26 cellular contexts compared by ENCODE assay signal in genomic region chr18:5601188-5601624, GRCh38. TPM values are rescaled to one million over a fixed set of nuclear protein-coding genes. Genes with fewer than 3 reads are reported as not detected.
A peak's percentile ranks its signal among the peaks of the same experiment; 100 is the strongest.
DNase-seq lines count a peak whose midpoint lies in the region; ATAC-seq, FAIRE-seq and TF ChIP-seq lines count a peak whose summit lies in the region.
"Had no signal": no experiment of that assay in that cellular context is flagged by ENCODE, and none has a peak within 500 bp of the region (broad histone marks: within the 10 kb centered on the region; RNA-seq: fewer than 3 reads in every experiment).

No MANE protein-coding gene starts in this region.

- no peak overlapping the region for H3K27ac Mint-ChIP-seq in activated T-helper 1 cell treated with anti-CD3 and anti-CD28 coated beads, Interleukin-12 subunit alpha, Interleukin-12 subunit beta, Interleukin-2, Interleukin-4 antibody, amounts not matched to agents 30 ng/mL and 10 ng/mL and 1 ng/mL, durations not matched to agents 14 hours and 24 hours and 36 hours
- H3K27ac Mint-ChIP-seq in activated CD8-positive, alpha-beta T cell treated with anti-CD3 and anti-CD28 coated beads for 36 hours = no peak overlapping the region
- H3K27ac Mint-ChIP-seq: activated B cell treated with CpG ODN at 0.5 μM for 24 hours; activated naive CD4-positive, alpha-beta T cell treated with anti-CD3 and anti-CD28 coated beads, Interleukin-2, amount 10 ng/mL, durations not matched to agents 7 days and 5 days; activated T-cell treated with anti-CD3 and anti-CD28 coated beads, Interleukin-2, amount 50 U/mL, for 72 hours; CD4-positive, alpha-beta memory T cell; natural killer cell treated with Interleukin-12 subunit alpha and Interleukin-12 subunit beta and Interleukin-15 and Interleukin-18, amount 100 ng/mL, for 72 hours; stimulated activated memory B cell treated with anti-CD40 and anti-IgM and Interleukin-4, amounts not matched to agents 10 μg/mL and 1 μg/mL and 100 μg/mL, for 72 hours had no signal

- H4K8ac ChIP-seq in H1 (ENCODE audit: extremely low read depth, insufficient read depth, low read length) (no peak overlapping the region), trophoblast cell (ENCODE audit: low read depth, low read length) (no peak overlapping the region)

- H3K14ac ChIP-seq in H1 (ENCODE audit: insufficient read length) (no peak overlapping the region), trophoblast cell (ENCODE audit: low read length) (no peak overlapping the region)

- H3K4ac ChIP-seq in H1 (replicated peaks; ENCODE audit: insufficient read length, low read depth, low read length) (no peak overlapping the region), trophoblast cell (ENCODE audit: low read depth, low read length) (no peak overlapping the region)

- no peaks in the 10 kb centered on the region for H3K4me1 Mint-ChIP-seq in activated T-helper 1 cell treated with anti-CD3 and anti-CD28 coated beads, Interleukin-12 subunit alpha, Interleukin-12 subunit beta, Interleukin-2, Interleukin-4 antibody, amounts not matched to agents 30 ng/mL and 10 ng/mL and 1 ng/mL, durations not matched to agents 14 hours and 24 hours and 36 hours (ENCODE audit: low read depth)
- H3K4me1 Mint-ChIP-seq in activated CD8-positive, alpha-beta T cell treated with anti-CD3 and anti-CD28 coated beads for 36 hours (ENCODE audit: low read depth) = no peaks in the 10 kb centered on the region
- H3K4me1 Mint-ChIP-seq: activated B cell treated with CpG ODN at 0.5 μM for 24 hours; activated naive CD4-positive, alpha-beta T cell treated with anti-CD3 and anti-CD28 coated beads, Interleukin-2, amount 10 ng/mL, durations not matched to agents 7 days and 5 days; CD4-positive, alpha-beta memory T cell; stimulated activated memory B cell treated with anti-CD40 and anti-IgM and Interleukin-4, amounts not matched to agents 10 μg/mL and 1 μg/mL and 100 μg/mL, for 72 hours had no signal

- H2AK5ac ChIP-seq in H1 (ENCODE audit: low read depth, low read length) (no peak overlapping the region), trophoblast cell (ENCODE audit: low read length) (no peak overlapping the region)

- H2BK5ac ChIP-seq in H1 (ENCODE audit: low read depth, low read length) (no peak overlapping the region), trophoblast cell (ENCODE audit: low read depth, low read length, poor library complexity) (no peak overlapping the region)

- H3K27me3 Mint-ChIP-seq in activated T-helper 1 cell treated with anti-CD3 and anti-CD28 coated beads, Interleukin-12 subunit alpha, Interleukin-12 subunit beta, Interleukin-2, Interleukin-4 antibody, amounts not matched to agents 30 ng/mL and 10 ng/mL and 1 ng/mL, durations not matched to agents 14 hours and 24 hours and 36 hours (ENCODE audit: insufficient read depth) = no peaks in the 10 kb centered on the region
- H3K27me3 Mint-ChIP-seq in activated CD8-positive, alpha-beta T cell treated with anti-CD3 and anti-CD28 coated beads for 36 hours = peaks cover 8% of the 10 kb centered on the region
- H3K27me3 Mint-ChIP-seq: activated B cell treated with CpG ODN at 0.5 μM for 24 hours had no signal

- H3K23ac ChIP-seq in H1 (ENCODE audit: insufficient read length) = no peak overlapping the region
- H3K23ac ChIP-seq in trophoblast cell (ENCODE audit: low read length) = no peak overlapping the region

- H3K4me1 ChIP-seq in HEK293 (ENCODE audit: control insufficient read depth, insufficient read depth, low read length) = peaks cover 22% of the 10 kb centered on the region
- H3K4me1 ChIP-seq in H1 (replicated peaks in 1 of 4; ENCODE audit: control insufficient read depth in 3 of 4, insufficient read depth in 4 of 4, low read length in 3 of 4) = peaks cover 0 to 4% (median 1%) of the 10 kb centered on the region in 4 experiments; a peak in 4 of 7 replicates
- H3K4me1 ChIP-seq in left lung = no peaks in the 10 kb centered on the region
- peaks cover 11 to 13% of the 10 kb centered on the region in 2 experiments for H3K4me1 ChIP-seq in trophoblast cell (ENCODE audit: control insufficient read depth in 1 of 2, insufficient read depth in 2 of 2, low read length in 2 of 2)
- H3K4me1 ChIP-seq: left ventricle myocardium inferior, SJCRH30 had no signal

- no peak overlapping the region for H3K4me2 ChIP-seq in H1 (ENCODE audit: insufficient read depth in 1 of 2, low read depth in 2 of 2, low read length in 2 of 2)
- peak overlapping the region; percentile 45 for H3K4me2 ChIP-seq in trophoblast cell (ENCODE audit: low read length)

- peaks cover 0 to 1% of the 10 kb centered on the region in 2 experiments for H4K20me1 ChIP-seq in H1 (replicated peaks in 1 of 2; ENCODE audit: control insufficient read depth in 1 of 2, insufficient read depth in 2 of 2, low read length in 2 of 2)

- TF ChIP-seq CTCF in HEK293 (tag by site-specific recombination; IDR thresholded peaks at IDR 0.05) = no peak
- TF ChIP-seq CTCF in H1 (IDR thresholded peaks at IDR 0.05; ENCODE audit: control extremely low read depth in 1 of 3, insufficient read depth in 1 of 3, low read depth in 1 of 3, low read length in 3 of 3) = no peak
- TF ChIP-seq CTCF in left lung (IDR thresholded peaks at IDR 0.05) = no peak
- no peak for TF ChIP-seq CTCF in activated CD8-positive, alpha-beta T cell treated with anti-CD3 and anti-CD28 coated beads for 36 hours (IDR thresholded peaks at IDR 0.05)

- no peak for TF ChIP-seq POLR2A in H1 (IDR thresholded peaks at IDR 0.05; ENCODE audit: control extremely low read depth in 1 of 2, low read depth in 2 of 2, low read length in 2 of 2)

- H3K9me3 ChIP-seq in HEK293 (ENCODE audit: control insufficient read depth, insufficient read depth, low read depth, low read length) = no peaks in the 10 kb centered on the region
- H3K9me3 ChIP-seq in H1 (ENCODE audit: insufficient read depth in 2 of 2, low read depth in 1 of 2, low read length in 1 of 2) = no peaks in the 10 kb centered on the region
- H3K9me3 ChIP-seq in left lung = no peaks in the 10 kb centered on the region
- no peaks in the 10 kb centered on the region for H3K9me3 ChIP-seq in trophoblast cell (ENCODE audit: insufficient read depth, low read depth, low read length)
- H3K9me3 ChIP-seq: left ventricle myocardium inferior, ovary, SJCRH30 had no signal

- CTCF ChIA-PET in HEK293 (lab: Yijun Ruan, JAX) = interaction anchor here (0.6 to 1.6 kb wide), 12 partner anchors 22 to 921 kb away, joined by 3 to 6 read pairs (median 4); partner anchors contain the start of gene TMEM200C
- CTCF ChIA-PET in H1 (lab: Charles Lee; ENCODE audit: partially characterized antibody) = interaction anchor here (0.6 to 1.6 kb wide), 8 partner anchors 10 to 240 kb away, joined by 3 to 4 read pairs (median 3); no protein-coding TSS in a partner anchor
- CTCF ChIA-PET in activated CD8-positive, alpha-beta T cell treated with anti-CD3 and anti-CD28 coated beads for 36 hours (lab: Charles Lee) = interaction anchor here (0.7 kb wide), 1 partner anchor 100 kb away, joined by 3 read pairs; no protein-coding TSS in a partner anchor

- H3K4me3 Mint-ChIP-seq in activated T-helper 1 cell treated with anti-CD3 and anti-CD28 coated beads, Interleukin-12 subunit alpha, Interleukin-12 subunit beta, Interleukin-2, Interleukin-4 antibody, amounts not matched to agents 30 ng/mL and 10 ng/mL and 1 ng/mL, durations not matched to agents 14 hours and 24 hours and 36 hours = no peak overlapping the region
- H3K4me3 Mint-ChIP-seq in activated CD8-positive, alpha-beta T cell treated with anti-CD3 and anti-CD28 coated beads for 36 hours = no peak overlapping the region
- H3K4me3 Mint-ChIP-seq: activated B cell treated with CpG ODN at 0.5 μM for 24 hours; activated naive CD4-positive, alpha-beta T cell treated with anti-CD3 and anti-CD28 coated beads, Interleukin-2, amount 10 ng/mL, durations not matched to agents 7 days and 5 days; activated T-cell treated with anti-CD3 and anti-CD28 coated beads, Interleukin-2, amount 50 U/mL, for 72 hours; CD4-positive, alpha-beta memory T cell; natural killer cell treated with Interleukin-12 subunit alpha and Interleukin-12 subunit beta and Interleukin-15 and Interleukin-18, amount 100 ng/mL, for 72 hours; stimulated activated memory B cell treated with anti-CD40 and anti-IgM and Interleukin-4, amounts not matched to agents 10 μg/mL and 1 μg/mL and 100 μg/mL, for 72 hours had no signal

- H2BK20ac ChIP-seq in H1 (ENCODE audit: low read length) = no peak overlapping the region

- no peak overlapping the region for H4K91ac ChIP-seq in H1 (replicated peaks; ENCODE audit: insufficient read length, low read length)
- H4K91ac ChIP-seq in trophoblast cell (ENCODE audit: low read depth, low read length) = no peak overlapping the region

- H3K9ac ChIP-seq in H1 (replicated peaks in 1 of 4; ENCODE audit: extremely low read depth in 1 of 4, low read depth in 3 of 4, low read length in 3 of 4) (no peak overlapping the region), trophoblast cell (ENCODE audit: low read length) (no peak overlapping the region)

- no peaks in the 10 kb centered on the region for H3K79me2 ChIP-seq in H1 (ENCODE audit: control insufficient read depth in 1 of 2, insufficient read depth in 2 of 2, low read length in 2 of 2)
- H3K79me2 ChIP-seq in trophoblast cell (ENCODE audit: control insufficient read depth, insufficient read depth, low read length, poor library complexity) = peaks cover 2% of the 10 kb centered on the region

- H3K9me3 Mint-ChIP-seq in activated T-helper 1 cell treated with anti-CD3 and anti-CD28 coated beads, Interleukin-12 subunit alpha, Interleukin-12 subunit beta, Interleukin-2, Interleukin-4 antibody, amounts not matched to agents 30 ng/mL and 10 ng/mL and 1 ng/mL, durations not matched to agents 14 hours and 24 hours and 36 hours = no peaks in the 10 kb centered on the region
- no peaks in the 10 kb centered on the region for H3K9me3 Mint-ChIP-seq in activated CD8-positive, alpha-beta T cell treated with anti-CD3 and anti-CD28 coated beads for 36 hours
- H3K9me3 Mint-ChIP-seq: activated B cell treated with CpG ODN at 0.5 μM for 24 hours; activated naive CD4-positive, alpha-beta T cell treated with anti-CD3 and anti-CD28 coated beads, Interleukin-2, amount 10 ng/mL, durations not matched to agents 7 days and 5 days; activated T-cell treated with anti-CD3 and anti-CD28 coated beads, Interleukin-2, amount 50 U/mL, for 72 hours; CD4-positive, alpha-beta memory T cell; natural killer cell treated with Interleukin-12 subunit alpha and Interleukin-12 subunit beta and Interleukin-15 and Interleukin-18, amount 100 ng/mL, for 72 hours; stimulated activated memory B cell treated with anti-CD40 and anti-IgM and Interleukin-4, amounts not matched to agents 10 μg/mL and 1 μg/mL and 100 μg/mL, for 72 hours had no signal

- TF ChIP-seq EP300 in H1 (IDR thresholded peaks at IDR 0.05; ENCODE audit: borderline replicate concordance in 1 of 2, low read depth in 2 of 2, low read length in 2 of 2) = no peak

- H3K27me3 ChIP-seq in H1 (replicated peaks in 1 of 4; ENCODE audit: control insufficient read depth in 3 of 4, extremely low read depth in 1 of 4, insufficient read depth in 3 of 4, low read length in 3 of 4) (no peaks in the 10 kb centered on the region), left lung (no peaks in the 10 kb centered on the region), trophoblast cell (ENCODE audit: insufficient read depth, low read length) (no peaks in the 10 kb centered on the region)
- H3K27me3 ChIP-seq: ovary, SJCRH30 had no signal

- peak; percentile 16 for ATAC-seq in left lung
- no peak for ATAC-seq in activated CD8-positive, alpha-beta T cell treated with anti-CD3 and anti-CD28 coated beads for 36 hours
- ATAC-seq: activated T-cell treated with anti-CD3 and anti-CD28 coated beads, Interleukin-2, amount 50 U/mL, for 72 hours; natural killer cell treated with Interleukin-12 subunit alpha and Interleukin-12 subunit beta and Interleukin-15 and Interleukin-18, amount 100 ng/mL, for 72 hours; stimulated activated memory B cell treated with anti-CD40 and anti-IgM and Interleukin-4, amounts not matched to agents 10 μg/mL and 1 μg/mL and 100 μg/mL, for 72 hours had no signal

- TF ChIP-seq RAD21 in H1 (IDR thresholded peaks at IDR 0.05 in 1 of 2, conservative IDR thresholded peaks at IDR 0.05 in 1 of 2; ENCODE audit: low read depth in 2 of 2, low read length in 2 of 2) = no peak

- H3K79me1 ChIP-seq in H1 (ENCODE audit: low read depth, low read length) (no peaks in the 10 kb centered on the region), trophoblast cell (ENCODE audit: low read length) (peaks cover 5% of the 10 kb centered on the region)

- H4K12ac ChIP-seq in trophoblast cell (ENCODE audit: low read depth, low read length) = no peak overlapping the region

- H3K36me3 ChIP-seq in HEK293 (ENCODE audit: control insufficient read depth in 2 of 2, insufficient read depth in 1 of 2, low read length in 2 of 2) (no peaks in the 10 kb centered on the region; a peak in 1 of 3 replicates), H1 (ENCODE audit: control insufficient read depth in 2 of 4, insufficient read depth in 4 of 4, low read length in 3 of 4) (no peaks in the 10 kb centered on the region), left lung (no peaks in the 10 kb centered on the region), trophoblast cell (ENCODE audit: control insufficient read depth in 1 of 2, insufficient read depth in 2 of 2, low read length in 2 of 2) (peaks cover 3 to 4% of the 10 kb centered on the region in 2 experiments)
- H3K36me3 ChIP-seq: left ventricle myocardium inferior, ovary, SJCRH30 had no signal

- intact Hi-C loops in left lung (cut with DNase I) = loop anchor here in 1 of 2 donors (5.0 kb wide), 1 partner anchor 241 kb away; no protein-coding TSS in a partner anchor
- intact Hi-C loops in activated T-helper 1 cell treated with anti-CD3 and anti-CD28 coated beads, Interleukin-12 subunit alpha, Interleukin-12 subunit beta, Interleukin-2, Interleukin-4 antibody, amounts not matched to agents 30 ng/mL and 10 ng/mL and 1 ng/mL, durations not matched to agents 14 hours and 24 hours and 36 hours (cut with micrococcal nuclease) = loop anchor here (10.0 kb wide), 1 partner anchor 294 kb away; the partner anchor contains the start of gene TMEM200C
- intact Hi-C loops in activated CD8-positive, alpha-beta T cell treated with anti-CD3 and anti-CD28 coated beads for 36 hours (cut with micrococcal nuclease) = no loop called here

- no peak for FAIRE-seq in H1 (lab: Jason Lieb, UNC)
- FAIRE-seq: frontal cortex, H54 had no signal

- 83% methylated on average over 2 of the region's 2 CpGs; no CpG with 5 or more reads in 1 of the 2 experiments for WGBS in H1 (ENCODE audit: extremely low coverage in 1 of 2, insufficient coverage in 1 of 2, insufficient read length in 1 of 2, insufficient replicate concordance in 2 of 2, low coverage in 1 of 2, low lambda C conversion rate in 2 of 2, missing lambda C conversion rate in 1 of 2), 2 experiments
- no CpG with 5 or more reads among the region's 2 CpGs for WGBS in trophoblast cell (ENCODE audit: extremely low coverage, insufficient coverage, insufficient read length)

- POLR2A ChIA-PET in HEK293 (lab: Yijun Ruan, JAX) (interaction anchor here (0.5 to 1.2 kb wide), 3 partner anchors 21 to 307 kb away, joined by 3 to 5 read pairs (median 3); no protein-coding TSS in a partner anchor), H1 (lab: Charles Lee; ENCODE audit: partially characterized antibody) (no interaction called here)
- POLR2A ChIA-PET in activated CD8-positive, alpha-beta T cell treated with anti-CD3 and anti-CD28 coated beads for 36 hours (lab: Charles Lee) = no interaction called here

- no peak overlapping the region for H2BK15ac ChIP-seq in H1 (ENCODE audit: low read length)

- H3K23me2 ChIP-seq in H1 (ENCODE audit: low read depth, low read length) = no peaks in the 10 kb centered on the region

- H3K18ac ChIP-seq in H1 (ENCODE audit: extremely low read depth, low read length) (0 out of 2 replicates have a peak overlapping the region, but pooled peaks have one; percentile 51), trophoblast cell (ENCODE audit: low read length) (no peak overlapping the region)

- H2AFZ ChIP-seq in H1 (ENCODE audit: low read length) = peak overlapping the region; percentile 34; the same call in 1 of the 2 replicates
- H2AFZ ChIP-seq in trophoblast cell (ENCODE audit: insufficient read depth, low read length, poor library complexity) = no peak overlapping the region

- H4K5ac ChIP-seq in H1 (ENCODE audit: insufficient read length, low read depth, low read length) = no peak overlapping the region

- H3K27ac ChIP-seq in HEK293 (ENCODE audit: extremely low read depth, low read depth, low read length) = peak overlapping the region; percentile 44
- H3K27ac ChIP-seq in H1 (ENCODE audit: low read depth, low read length) = no peak overlapping the region
- no peak overlapping the region for H3K27ac ChIP-seq in left lung
- H3K27ac ChIP-seq in trophoblast cell (ENCODE audit: low read depth, low read length) = peak overlapping the region; percentile 81
- H3K27ac ChIP-seq: left ventricle myocardium inferior, ovary, SJCRH30 had no signal

- no peak overlapping the region for H2BK12ac ChIP-seq in H1 (ENCODE audit: low read depth, low read length)
- H2BK12ac ChIP-seq in trophoblast cell (ENCODE audit: low read length) = no peak overlapping the region

- H3K36me3 Mint-ChIP-seq in activated T-helper 1 cell treated with anti-CD3 and anti-CD28 coated beads, Interleukin-12 subunit alpha, Interleukin-12 subunit beta, Interleukin-2, Interleukin-4 antibody, amounts not matched to agents 30 ng/mL and 10 ng/mL and 1 ng/mL, durations not matched to agents 14 hours and 24 hours and 36 hours (ENCODE audit: low read depth) = no peaks in the 10 kb centered on the region
- no peaks in the 10 kb centered on the region for H3K36me3 Mint-ChIP-seq in activated CD8-positive, alpha-beta T cell treated with anti-CD3 and anti-CD28 coated beads for 36 hours (ENCODE audit: low read depth)
- H3K36me3 Mint-ChIP-seq: activated naive CD4-positive, alpha-beta T cell treated with anti-CD3 and anti-CD28 coated beads, Interleukin-2, amount 10 ng/mL, durations not matched to agents 7 days and 5 days; CD4-positive, alpha-beta memory T cell; natural killer cell treated with Interleukin-12 subunit alpha and Interleukin-12 subunit beta and Interleukin-15 and Interleukin-18, amount 100 ng/mL, for 72 hours; stimulated activated memory B cell treated with anti-CD40 and anti-IgM and Interleukin-4, amounts not matched to agents 10 μg/mL and 1 μg/mL and 100 μg/mL, for 72 hours had no signal

- DNase-seq in H1 (ENCODE audit: low read depth in 1 of 2, low spot score in 2 of 2) = no peak
- DNase-seq in left lung = no peak
- peak; percentile 74 to 77 for DNase-seq in trophoblast cell
- no peak for DNase-seq in activated T-helper 1 cell treated with anti-CD3 and anti-CD28 coated beads, Interleukin-12 subunit alpha, Interleukin-12 subunit beta, Interleukin-2, Interleukin-4 antibody, amounts not matched to agents 30 ng/mL and 10 ng/mL and 1 ng/mL, durations not matched to agents 14 hours and 24 hours and 36 hours (ENCODE audit: low spot score)
- no peak for DNase-seq in cerebellum (ENCODE audit: low spot score)
- DNase-seq in activated CD8-positive, alpha-beta T cell treated with anti-CD3 and anti-CD28 coated beads for 36 hours = no peak
- no peak for DNase-seq in COLO829 (ENCODE audit: low spot score)
- DNase-seq: activated B cell treated with CpG ODN at 0.5 μM for 24 hours; activated naive CD4-positive, alpha-beta T cell treated with anti-CD3 and anti-CD28 coated beads, Interleukin-2, amount 10 ng/mL, durations not matched to agents 7 days and 5 days; activated T-cell treated with anti-CD3 and anti-CD28 coated beads, Interleukin-2, amount 50 U/mL, for 72 hours; amniotic stem cell; CD4-positive, alpha-beta memory T cell; DMS 273 treated with DMSO at 0.1 percent for 48 hours; effector CD8-positive, alpha-beta T cell; left ventricle myocardium inferior; NCI-H1048; NCI-H187; NCI-H524; ovary; SJCRH30; stimulated activated CD4-positive, alpha-beta T cell treated with anti-CD3 and anti-CD28 coated beads, Interleukin-4, amount 100 ng/mL, for 24 hours had no signal

- no peak overlapping the region for H3K56ac ChIP-seq in H1 (replicated peaks; ENCODE audit: insufficient read length, low read depth, low read length)

- H3K4me3 ChIP-seq in HEK293 (ENCODE audit: low read depth, low read length) (no peak overlapping the region), H1 (ENCODE audit: extremely low read depth in 1 of 4, insufficient read depth in 2 of 4, low read depth in 3 of 4, low read length in 4 of 4) (no peak overlapping the region), left lung (no peak overlapping the region), trophoblast cell (ENCODE audit: low read depth, low read length) (no peak overlapping the region)
- H3K4me3 ChIP-seq: left ventricle myocardium inferior, ovary, SJCRH30 had no signal

- H2BK120ac ChIP-seq in H1 (replicated peaks; ENCODE audit: low read depth, low read length) (no peak overlapping the region), trophoblast cell (ENCODE audit: insufficient read depth, low read length, poor library complexity) (no peak overlapping the region)

RNA-seq across cellular contexts. Expression of gene EPB41L3, which starts 57.4 kb away (rescaled TPM):
- 12.8 and 16.1 TPM in 2 replicates for total RNA-seq in H1 (2021; fragmentation: NEBNext Ultra II Directional; extraction: Animal tissue kit (Norgen Biotek cat#: 25700))
- 7.8 and 7.9 TPM in 2 replicates for polyA plus RNA-seq in H1 (2011; rRNA removed)
- 14.2 TPM for polyA plus RNA-seq in H1 (2011; cell fraction: cytosol; rRNA removed)
- polyA plus RNA-seq in H1 (2011; cell fraction: nucleus; rRNA removed) = 10.0 TPM
- polyA plus RNA-seq in H1 (2012, experiment 1 of 2) = 12.9 to 16.7 TPM (median 14.1 TPM) in 4 replicates
- polyA plus RNA-seq in H1 (2012, experiment 2 of 2) = 1.0 TPM
- polyA plus RNA-seq in H1 (2013, experiment 1 of 2) = 10.2 TPM
- polyA plus RNA-seq in H1 (2013, experiment 2 of 2) = 9.5 TPM
- 12.3 and 12.6 TPM in 2 replicates for polyA minus RNA-seq in H1 (2011; rRNA and poly(A)+ RNA removed)
- polyA minus RNA-seq in H1 (2011; cell fraction: cytosol; rRNA and poly(A)+ RNA removed) = 9.1 TPM
- 21.0 TPM for polyA minus RNA-seq in H1 (2011; cell fraction: nucleus; rRNA and poly(A)+ RNA removed)
- total RNA-seq in left lung (10 to 100 TPM; 79.7 to 98.7 TPM), cerebellum (61.2 TPM)
- polyA plus RNA-seq in trophoblast cell (2013) = 312 and 318 TPM in 2 replicates
- 1.7 and 2.7 TPM in 2 replicates for total RNA-seq in activated T-helper 1 cell treated with anti-CD3 and anti-CD28 coated beads, Interleukin-12 subunit alpha, Interleukin-12 subunit beta, Interleukin-2, Interleukin-4 antibody, amounts not matched to agents 30 ng/mL and 10 ng/mL and 1 ng/mL, durations not matched to agents 14 hours and 24 hours and 36 hours
- total RNA-seq in activated CD8-positive, alpha-beta T cell treated with anti-CD3 and anti-CD28 coated beads for 36 hours = under 1 TPM in 1 of 2 experiments, not detected in 1; 0.31 TPM
- total RNA-seq: SJCRH30 had no signal

Comparison
In these comparisons a context has a peak if more than half of its experiments do, and no peak if none do; other contexts are left out.
1. H3K27ac ChIP-seq: peak in HEK293 (single experiment) and trophoblast cell (single experiment); none in H1 (single experiment) and left lung (0 of 2).
2. DNase-seq: peak in trophoblast cell (2 of 2); none in H1 (0 of 2), left lung (0 of 2), activated T-helper 1 cell treated with anti-CD3 and anti-CD28 coated beads, Interleukin-12 subunit alpha, Interleukin-12 subunit beta, Interleukin-2, Interleukin-4 antibody, amounts not matched to agents 30 ng/mL and 10 ng/mL and 1 ng/mL, durations not matched to agents 14 hours and 24 hours and 36 hours (single experiment), cerebellum (single experiment), activated CD8-positive, alpha-beta T cell treated with anti-CD3 and anti-CD28 coated beads for 36 hours (single experiment) and COLO829 (single experiment).